11 cellular contexts compared by ENCODE assay signal in genomic region chr17:80279895-80280294, GRCh38. TPM values are rescaled to one million over a fixed set of nuclear protein-coding genes. Genes with fewer than 3 reads are reported as not detected.
DNase-seq lines count a peak whose midpoint lies in the region; ATAC-seq and TF ChIP-seq lines count a peak whose summit lies in the region.
"Had no signal": no experiment of that assay in that cellular context is flagged by ENCODE, and none has a peak within 500 bp of the region (broad histone marks: within the 10 kb centered on the region; RNA-seq: fewer than 3 reads in every experiment).

No MANE protein-coding gene starts in this region.

- H3K4me2 ChIP-seq in IMR-90 (ENCODE audit: low read depth, low read length), result no peak overlapping the region

- H2BK120ac ChIP-seq in IMR-90 (ENCODE audit: low read depth, low read length), result no peak overlapping the region

- H3K79me1 ChIP-seq in IMR-90 (ENCODE audit: low read depth in 1 of 2, low read length in 2 of 2), result peaks cover 10 to 51% of the 10 kb centered on the region in 2 experiments; a peak in 3 of 4 replicates

- H4K91ac ChIP-seq in IMR-90 (ENCODE audit: insufficient read depth, low read depth, low read length), result no peak overlapping the region

- no peak overlapping the region for H3K9ac ChIP-seq in IMR-90 (ENCODE audit: low read depth, low read length)

- in situ Hi-C loops in IMR-90 (cut with MboI; ENCODE audit: low sequenced_read_pairs), result no loop called here

- H2AK9ac ChIP-seq in IMR-90 (replicated peaks; ENCODE audit: low read depth, low read length, poor library complexity), result peak overlapping the region; percentile 21

- H3K9me1 ChIP-seq in IMR-90 (ENCODE audit: insufficient read depth, low read length), result peaks cover 6% of the 10 kb centered on the region; the same call in 1 of the 2 replicates

- POLR2A ChIA-PET in IMR-90 (lab: Charles Lee; ENCODE audit: unreplicated experiment), result no interaction called here

- dilution Hi-C loops in IMR-90 (cut with HindIII; ENCODE audit: low sequenced_read_pairs, unreplicated experiment), result no loop called here

- no peak overlapping the region for H2BK5ac ChIP-seq in IMR-90 (ENCODE audit: low read depth, low read length, poor library complexity, severe bottlenecking)

- WGBS in IMR-90 (ENCODE audit: extremely low coverage in 2 of 2, insufficient read length in 1 of 2), 2 experiments, result no CpG with 5 or more reads among the region's 14 CpGs

- H3K18ac ChIP-seq in IMR-90 (ENCODE audit: low read depth, low read length), result no peak overlapping the region

- intact Hi-C loops in IMR-90 (cut with micrococcal nuclease) (no loop called here), mucosa of descending colon (cut with DNase I, micrococcal nuclease) (no loop called here)

- H3K9me3 ChIP-seq in IMR-90 (ENCODE audit: control insufficient read depth, insufficient read depth, low read length) (no peaks in the 10 kb centered on the region), mucosa of descending colon (no peaks in the 10 kb centered on the region)
- H3K9me3 ChIP-seq: gastrocnemius medialis, SJSA1, stomach had no signal

- no peak overlapping the region for H4K5ac ChIP-seq in IMR-90 (ENCODE audit: low read depth, low read length)

- H2AK5ac ChIP-seq in IMR-90 (ENCODE audit: low read depth, low read length), result no peak overlapping the region

- TF ChIP-seq POLR2A in IMR-90 (IDR thresholded peaks at IDR 0.05; ENCODE audit: low read depth, low read length), result no peak

- CTCF ChIA-PET in IMR-90 (lab: Yijun Ruan, JAX), result no interaction called here

- no peak overlapping the region for H2BK20ac ChIP-seq in IMR-90 (ENCODE audit: low read depth, low read length)

- no peak overlapping the region for H3K56ac ChIP-seq in IMR-90 (ENCODE audit: extremely low read depth, insufficient read depth, low read length)

- peak; percentile 98 for ATAC-seq in IMR-90 (ENCODE audit: low read depth)
- ATAC-seq in mucosa of descending colon, result peak; percentile 43
- ATAC-seq in HG02763 (IDR thresholded peaks at IDR 0.05; ENCODE audit: unreplicated experiment), result no peak
- no peak for ATAC-seq in HG03571 (IDR thresholded peaks at IDR 0.05; ENCODE audit: unreplicated experiment)
- ATAC-seq: gastrocnemius medialis had no signal

- H3K4me1 ChIP-seq in IMR-90 (ENCODE audit: control insufficient read depth, insufficient read depth, low read length) (peaks cover 2% of the 10 kb centered on the region), mucosa of descending colon (ENCODE audit: low read depth) (no peaks in the 10 kb centered on the region)

- H4K20me1 ChIP-seq in IMR-90 (ENCODE audit: insufficient read depth, low read length), result peaks cover 19% of the 10 kb centered on the region

- no peak overlapping the region for H3K4ac ChIP-seq in IMR-90 (ENCODE audit: low read depth, low read length)

- H3K14ac ChIP-seq in IMR-90 (replicated peaks; ENCODE audit: low read depth, low read length), result no peak overlapping the region

- H2AFZ ChIP-seq in IMR-90 (replicated peaks; ENCODE audit: low read length, poor library complexity), result peak overlapping the region; percentile 9

- no peaks in the 10 kb centered on the region for H3K27me3 ChIP-seq in IMR-90 (ENCODE audit: control insufficient read depth, insufficient read depth, low read length)
- H3K27me3 ChIP-seq: gastrocnemius medialis, SJSA1, stomach had no signal

- H3K23ac ChIP-seq in IMR-90 (ENCODE audit: low read depth, low read length), result no peak overlapping the region

- BruUV-seq in IMR-90 (replicated peaks; lab: Mats Ljungman, UMichigan), result no TSS peak

- no peak overlapping the region for H2BK15ac ChIP-seq in IMR-90 (ENCODE audit: low read depth, low read length)

- H4K8ac ChIP-seq in IMR-90 (ENCODE audit: low read depth in 2 of 2, low read length in 2 of 2), result no peak overlapping the region

- TF ChIP-seq RAD21 in IMR-90 (IDR thresholded peaks at IDR 0.05; ENCODE audit: low read length), result peak; percentile 35

- no peak overlapping the region for H3K4me3 ChIP-seq in IMR-90 (ENCODE audit: insufficient read depth, low read depth, low read length)
- no peak overlapping the region for H3K4me3 ChIP-seq in mucosa of descending colon
- H3K4me3 ChIP-seq: gastrocnemius medialis, SJSA1, stomach had no signal

- peak; percentile 24; the same call in 1 of the 2 replicates for TF ChIP-seq CTCF in IMR-90 (conservative IDR thresholded peaks at IDR 0.05; ENCODE audit: low read depth, low read length)
- no peak for TF ChIP-seq CTCF in mucosa of descending colon (IDR thresholded peaks at IDR 0.05)

- no peak overlapping the region for H3K27ac ChIP-seq in IMR-90 (ENCODE audit: insufficient read depth, low read length)
- H3K27ac ChIP-seq: gastrocnemius medialis, SJSA1 had no signal

- H3K36me3 ChIP-seq in IMR-90 (ENCODE audit: control insufficient read depth, insufficient read depth, low read length), result peaks cover 19% of the 10 kb centered on the region
- no peaks in the 10 kb centered on the region for H3K36me3 ChIP-seq in mucosa of descending colon (ENCODE audit: low read depth)
- H3K36me3 ChIP-seq: gastrocnemius medialis had no signal

- peak; percentile 32 for DNase-seq in A172 (ENCODE audit: low spot score)
- peak; percentile 88 for DNase-seq in IMR-90
- peak; percentile 80 for DNase-seq in dermis blood vessel endothelial cell
- peak in 2 of 3 donors; percentile 23 to 68 for DNase-seq in mucosa of descending colon
- no peak for DNase-seq in stimulated activated naive CD4-positive, alpha-beta T cell treated with Interleukin-2 at 50 U/mL for 16 hours (lab: John Stamatoyannopoulos, UW)
- DNase-seq in NCI-H1417 treated with DMSO at 0.1 percent for 48 hours (lab: John Stamatoyannopoulos, UW), result no peak
- DNase-seq: gastrocnemius medialis, stomach had no signal

TF ChIP-seq in IMR-90, 13 proteins besides CTCF, POLR2A, EP300 and RAD21:
- TF ChIP-seq USF2 (IDR thresholded peaks at IDR 0.05; ENCODE audit: low read depth, low read length), result no peak
- no peak for TF ChIP-seq RFX5 (IDR thresholded peaks at IDR 0.05; ENCODE audit: low read depth, low read length)
- peak; percentile 81 for TF ChIP-seq CEBPB (IDR thresholded peaks at IDR 0.05; ENCODE audit: low read depth, low read length)
- TF ChIP-seq NFE2L2 (IDR thresholded peaks at IDR 0.05; ENCODE audit: low read depth, low read length), result no peak
- TF ChIP-seq ELK1 (IDR thresholded peaks at IDR 0.05; ENCODE audit: borderline replicate concordance, low read depth, low read length), result no peak
- TF ChIP-seq RCOR1 (IDR thresholded peaks at IDR 0.05; ENCODE audit: insufficient replicate concordance, low read length), result no peak
- peak; percentile 88 for TF ChIP-seq MXI1 (IDR thresholded peaks at IDR 0.05; ENCODE audit: borderline replicate concordance, low read depth, low read length)
- no peak for TF ChIP-seq BHLHE40 (IDR thresholded peaks at IDR 0.05; ENCODE audit: low read depth, low read length)
- no peak for TF ChIP-seq FOS (IDR thresholded peaks at IDR 0.05; ENCODE audit: low read depth, low read length)
- peak; percentile 42 for TF ChIP-seq SMC3 (IDR thresholded peaks at IDR 0.05; ENCODE audit: low read depth, low read length)
- no peak for TF ChIP-seq CHD1 (IDR thresholded peaks at IDR 0.05; ENCODE audit: low read depth, low read length)
- no peak for TF ChIP-seq MAFK (IDR thresholded peaks at IDR 0.05; ENCODE audit: low read depth, low read length)
- peak; percentile 33; the same call in 1 of the 2 replicates for TF ChIP-seq MAZ (IDR thresholded peaks at IDR 0.05; ENCODE audit: borderline replicate concordance, low read depth, low read length)

RNA-seq across cellular contexts. Expression of gene RNF213, which starts 19.2 kb away (rescaled TPM):
- 63.3 and 66.2 TPM in 2 replicates for total RNA-seq in A172 (2014; rRNA removed; shearing (Covaris generic))
- total RNA-seq in IMR-90 (2012; rRNA removed) (36.0 and 37.5 TPM in 2 replicates), dermis blood vessel endothelial cell (111 and 162 TPM in 2 replicates), mucosa of descending colon (100 to 1,000 TPM; 135 to 143 (median 136) TPM)
- polyA plus RNA-seq in IMR-90 (2012; rRNA removed), result 20.8 and 23.4 TPM in 2 replicates
- 11.3 and 20.0 TPM in 2 replicates for polyA plus RNA-seq in IMR-90 (2012; cell fraction: cytosol; rRNA removed)
- polyA plus RNA-seq in IMR-90 (2012; cell fraction: nucleus; rRNA removed; ENCODE audit: low replicate concordance), result 95.6 and 134 TPM in 2 replicates

RNA-seq across cellular contexts. Expression of gene SLC26A11, which starts 59.7 kb away (rescaled TPM):
- total RNA-seq in A172 (2014; rRNA removed; shearing (Covaris generic)), result 6.4 and 6.9 TPM in 2 replicates
- total RNA-seq in IMR-90 (2012; rRNA removed) (2.2 and 3.2 TPM in 2 replicates), dermis blood vessel endothelial cell (13.3 and 14.8 TPM in 2 replicates), mucosa of descending colon (10 to 100 TPM; 13.8 to 18.1 (median 14.0) TPM)
- polyA plus RNA-seq in IMR-90 (2012; rRNA removed), result 15.6 and 17.2 TPM in 2 replicates
- 7.8 and 15.2 TPM in 2 replicates for polyA plus RNA-seq in IMR-90 (2012; cell fraction: cytosol; rRNA removed)
- polyA plus RNA-seq in IMR-90 (2012; cell fraction: nucleus; rRNA removed; ENCODE audit: low replicate concordance), result 43.1 and 103 TPM in 2 replicates

RNA-seq across cellular contexts. Expression of gene SGSH, which starts 59.8 kb away (rescaled TPM):
- 13.9 and 16.5 TPM in 2 replicates for total RNA-seq in A172 (2014; rRNA removed; shearing (Covaris generic))
- total RNA-seq in IMR-90 (2012; rRNA removed) (3.0 and 3.9 TPM in 2 replicates), dermis blood vessel endothelial cell (14.3 and 20.3 TPM in 2 replicates), mucosa of descending colon (10 to 100 TPM; 39.7 to 44.8 (median 42.5) TPM)
- polyA plus RNA-seq in IMR-90 (2012; rRNA removed), result 41.5 TPM in 2 replicates
- 45.7 and 54.0 TPM in 2 replicates for polyA plus RNA-seq in IMR-90 (2012; cell fraction: cytosol; rRNA removed)
- 159 and 195 TPM in 2 replicates for polyA plus RNA-seq in IMR-90 (2012; cell fraction: nucleus; rRNA removed; ENCODE audit: low replicate concordance)

Comparison
In these comparisons a context has a peak if more than half of its experiments do, and no peak if none do; other contexts are left out.
1. DNase-seq: peak in A172 (single experiment), IMR-90 (single experiment), dermis blood vessel endothelial cell (single experiment) and mucosa of descending colon (2 of 3); none in stimulated activated naive CD4-positive, alpha-beta T cell treated with Interleukin-2 at 50 U/mL for 16 hours (single experiment) and NCI-H1417 treated with DMSO at 0.1 percent for 48 hours (single experiment).
2. ATAC-seq: peak in IMR-90 (single experiment) and mucosa of descending colon (single experiment); none in HG02763 (single experiment) and HG03571 (single experiment).